7 cellular contexts compared by ENCODE assay signal in the genomic region with DNA sequence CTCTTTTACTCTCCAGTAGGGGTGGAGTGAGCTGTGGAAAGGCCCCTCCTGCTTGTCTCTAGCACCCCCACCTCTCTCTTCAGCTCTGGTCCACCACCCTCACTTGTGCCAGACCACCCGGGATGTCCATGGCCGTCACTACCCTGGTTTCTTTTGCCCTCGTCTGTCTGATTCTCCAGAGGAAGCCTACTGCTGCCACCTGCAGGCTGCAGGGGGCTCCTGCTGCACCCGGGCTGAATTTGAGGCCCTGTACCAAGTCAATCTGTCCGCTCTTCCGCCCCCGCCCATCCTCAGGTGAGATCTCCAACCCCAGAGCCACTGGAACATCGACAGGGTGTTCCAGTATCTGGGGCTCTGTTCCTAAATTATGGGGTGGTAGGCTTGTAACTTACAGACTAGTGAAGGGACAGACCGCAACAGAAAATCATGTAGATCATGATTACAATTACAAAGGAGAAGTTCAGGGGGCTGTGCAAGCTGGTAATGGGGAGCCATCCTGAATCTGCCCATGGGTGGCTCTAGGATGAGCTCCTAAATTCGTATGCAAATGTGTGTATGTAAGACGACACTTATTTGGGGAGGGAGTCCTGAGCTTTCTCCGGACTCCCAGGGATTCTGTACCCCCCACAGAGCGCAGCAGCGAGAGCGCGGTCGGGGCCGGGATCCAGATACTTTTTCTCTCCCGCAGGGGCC. TPM values are rescaled to one million over a fixed set of nuclear protein-coding genes. Genes with fewer than 3 reads are reported as not detected.
DNase-seq lines count a peak whose midpoint lies in the region; ATAC-seq and TF ChIP-seq lines count a peak whose summit lies in the region.

No MANE protein-coding gene starts in this region.

- no peaks in the 10 kb centered on the region for H3K27me3 ChIP-seq in kidney epithelial cell (ENCODE audit: control insufficient read depth, insufficient read depth, low read length)

- no peaks in the 10 kb centered on the region for H3K36me3 ChIP-seq in kidney epithelial cell (ENCODE audit: control insufficient read depth, insufficient read depth, low read length)

- peak; percentile 97 for TF ChIP-seq CTCF in kidney epithelial cell (IDR thresholded peaks at IDR 0.05; ENCODE audit: insufficient read depth, low read length, poor library complexity, severe bottlenecking)

- ATAC-seq in GM18519 (IDR thresholded peaks at IDR 0.05; ENCODE audit: low FRiP score, unreplicated experiment) (peak; percentile 30), HG03354 (IDR thresholded peaks at IDR 0.05; ENCODE audit: poor library complexity, severe bottlenecking, unreplicated experiment) (peak; percentile 45)
- peak; percentile 34 to 43 for ATAC-seq in activated CD4-positive, CD25-positive, alpha-beta regulatory T cell treated with anti-CD3 and anti-CD28 coated beads, Interleukin-2, amount 50 U/mL, for 24 hours

- DNase-seq in NCI-H345 treated with DMSO at 0.1 percent for 48 hours (lab: John Stamatoyannopoulos, UW; ENCODE audit: unreplicated experiment) (peak; percentile 57), cerebellar cortex (ENCODE audit: low spot score) (peak; percentile 93), kidney epithelial cell (ENCODE audit: low read depth) (no peak)
- DNase-seq in stimulated activated CD4-positive, alpha-beta T cell treated with anti-CD3 and anti-CD28 coated beads, Interleukin-15, amount 100 ng/mL, for 24 hours, result peak; percentile 94

- peak overlapping the region; percentile 70 for H3K4me3 ChIP-seq in kidney epithelial cell (ENCODE audit: low read depth, low read length)

RNA-seq across cellular contexts. Expression of a gene that starts 0.7 kb away (rescaled TPM):
- 50.1 and 62.7 TPM in 2 replicates for total RNA-seq in kidney epithelial cell

RNA-seq across cellular contexts. Expression of a gene that starts 2.1 kb away (rescaled TPM):
- total RNA-seq in kidney epithelial cell, result 20.0 and 24.4 TPM in 2 replicates

RNA-seq across cellular contexts. Expression of a gene that starts 20.3 kb away (rescaled TPM):
- total RNA-seq in kidney epithelial cell, result 8.9 and 12.5 TPM in 2 replicates

RNA-seq across cellular contexts. Expression of a gene that starts 31.3 kb away (rescaled TPM):
- total RNA-seq in kidney epithelial cell, result 31.1 and 33.3 TPM in 2 replicates

RNA-seq across cellular contexts. Expression of a gene that starts 50.1 kb away (rescaled TPM):
- total RNA-seq in kidney epithelial cell, result 15.1 and 15.6 TPM in 2 replicates
